In genomic region chr19:35718345-35719041, GRCh38 we compare ENCODE assay signal across 8 cellular contexts. TPM values are rescaled to one million over a fixed set of nuclear protein-coding genes. Genes with fewer than 3 reads are reported as not detected.
DNase-seq lines count a peak whose midpoint lies in the region; ATAC-seq, FAIRE-seq and TF ChIP-seq lines count a peak whose summit lies in the region.

No MANE protein-coding gene starts in this region.

- CTCF ChIA-PET in BJ (lab: Yijun Ruan, JAX): interaction anchor here (0.9 kb wide), 1 partner anchor 26 kb away, joined by 4 read pairs; the partner anchor contains the start of gene U2AF1L4

- H3K27me3 Mint-ChIP-seq in astrocyte (ENCODE audit: low read depth, unreplicated experiment): peaks cover 3% of the 10 kb centered on the region

- H3K9me3 Mint-ChIP-seq in astrocyte (ENCODE audit: unreplicated experiment): no peaks in the 10 kb centered on the region

- peaks cover 6% of the 10 kb centered on the region for H3K4me1 Mint-ChIP-seq in astrocyte (ENCODE audit: low read depth, unreplicated experiment)

- no peak for FAIRE-seq in astrocyte (lab: Jason Lieb, UNC)

- H3K4me1 ChIP-seq in SJCRH30 (peaks cover 9% of the 10 kb centered on the region; the same call in 1 of the 2 replicates), astrocyte (ENCODE audit: insufficient read depth, low read length) (peaks cover 18% of the 10 kb centered on the region)

- peaks cover 6% of the 10 kb centered on the region for H3K36me3 Mint-ChIP-seq in astrocyte (ENCODE audit: low read depth, unreplicated experiment)

- H2AFZ ChIP-seq in astrocyte (ENCODE audit: low read depth, low read length): no peak overlapping the region

- POLR2A ChIA-PET in BJ (lab: Charles Lee): interaction anchor here (1.0 kb wide), 1 partner anchor 22 kb away, joined by 3 read pairs; no protein-coding TSS in a partner anchor

- peaks cover 41% of the 10 kb centered on the region for H3K79me2 ChIP-seq in astrocyte (ENCODE audit: insufficient read depth, low read length)

- H3K27me3 ChIP-seq in BJ (ENCODE audit: control insufficient read depth, insufficient read depth, low read length) (no peaks in the 10 kb centered on the region), SJCRH30 (no peaks in the 10 kb centered on the region), astrocyte (ENCODE audit: insufficient read depth, low read length) (peaks cover 2% of the 10 kb centered on the region)

- H3K27ac Mint-ChIP-seq in astrocyte (ENCODE audit: unreplicated experiment): peak overlapping the region; percentile 87

- H3K9ac ChIP-seq in astrocyte (ENCODE audit: low read length): peak overlapping the region; percentile 87

- peak overlapping the region; percentile 83 for H3K4me3 ChIP-seq in BJ (ENCODE audit: low read depth, low read length)
- peak overlapping the region; percentile 68 for H3K4me3 ChIP-seq in SJCRH30
- peak overlapping the region; percentile 69 for H3K4me3 ChIP-seq in astrocyte (ENCODE audit: insufficient read depth, low read depth, low read length)

- H3K36me3 ChIP-seq in BJ (ENCODE audit: control insufficient read depth, insufficient read depth, low read length) (peaks cover 17% of the 10 kb centered on the region), SJCRH30 (peaks cover 18% of the 10 kb centered on the region), astrocyte (ENCODE audit: insufficient read depth, low read length) (peaks cover 4% of the 10 kb centered on the region)

- peak overlapping the region; percentile 97 for H3K4me2 ChIP-seq in astrocyte (ENCODE audit: low read length)

- DNase-seq in BJ (ENCODE audit: low read depth) (no peak), SJCRH30 (peak; percentile 52 to 56), astrocyte (ENCODE audit: low read depth) (no peak), iPS-NIHi7 (ENCODE audit: extremely low spot score) (peak; percentile 35), mucosa of gallbladder (ENCODE audit: low spot score) (no peak)
- DNase-seq in stimulated activated CD4-positive, alpha-beta T cell treated with anti-CD3 and anti-CD28 coated beads, Interleukin-1b, Interleukin-23, amount 100 ng/mL, for 4 hours (ENCODE audit: low read depth in 2 of 2): peak; percentile 43 to 52

- peaks cover 46% of the 10 kb centered on the region for H4K20me1 ChIP-seq in astrocyte (ENCODE audit: insufficient read depth, low read length)

- TF ChIP-seq CTCF in BJ (IDR thresholded peaks at IDR 0.05; ENCODE audit: insufficient read depth, low read depth, low read length) (no peak), astrocyte (IDR thresholded peaks at IDR 0.05; ENCODE audit: insufficient read depth, low read depth, low read length) (no peak)

- H3K4me3 Mint-ChIP-seq in astrocyte (ENCODE audit: unreplicated experiment): peak overlapping the region; percentile 93

- H3K27ac ChIP-seq in SJCRH30 (peak overlapping the region; percentile 14; the same call in 1 of the 2 replicates), astrocyte (ENCODE audit: low read depth, low read length) (peak overlapping the region; percentile 42)

- H3K9me3 ChIP-seq in SJCRH30 (replicated peaks) (no peaks in the 10 kb centered on the region), astrocyte (ENCODE audit: insufficient read depth, low read depth, low read length) (no peaks in the 10 kb centered on the region)

- peak; percentile 3 for ATAC-seq in GM21528 (IDR thresholded peaks at IDR 0.05; ENCODE audit: low FRiP score, unreplicated experiment)
- ATAC-seq in HG03108 (IDR thresholded peaks at IDR 0.05; ENCODE audit: unreplicated experiment): no peak

RNA-seq across cellular contexts. Expression of gene KMT2B, which starts 0.7 kb away (rescaled TPM):
- polyA plus RNA-seq in BJ (2011; rRNA removed): 6.1 and 13.3 TPM in 2 replicates
- polyA minus RNA-seq in BJ (2011; rRNA and poly(A)+ RNA removed): 7.3 and 9.8 TPM in 2 replicates
- total RNA-seq in SJCRH30 (2014; rRNA removed; shearing (Covaris generic)): 13.1 and 15.1 TPM in 2 replicates
- total RNA-seq in astrocyte (28.7 and 29.0 TPM in 2 replicates), mucosa of gallbladder (45.1 TPM)

RNA-seq across cellular contexts. Expression of gene ZBTB32, which starts 14.1 kb away (rescaled TPM):
- not detected in 2 replicates for polyA plus RNA-seq in BJ (2011; rRNA removed)
- polyA minus RNA-seq in BJ (2011; rRNA and poly(A)+ RNA removed): not detected in 2 replicates
- total RNA-seq in SJCRH30 (2014; rRNA removed; shearing (Covaris generic)): not detected in 2 replicates
- total RNA-seq in astrocyte: not detected in 2 replicates
- total RNA-seq in mucosa of gallbladder: 0.43 TPM

RNA-seq across cellular contexts. Expression of gene IGFLR1, which starts 23.8 kb away (rescaled TPM):
- 1.1 and 1.9 TPM in 2 replicates for polyA plus RNA-seq in BJ (2011; rRNA removed)
- 0.15 and 2.1 TPM in 2 replicates for polyA minus RNA-seq in BJ (2011; rRNA and poly(A)+ RNA removed)
- total RNA-seq in SJCRH30 (2014; rRNA removed; shearing (Covaris generic)): 4.3 and 10.3 TPM in 2 replicates
- 2.0 and 2.4 TPM in 2 replicates for total RNA-seq in astrocyte
- total RNA-seq in mucosa of gallbladder: 14.8 TPM

RNA-seq across cellular contexts. Expression of gene U2AF1L4, which starts 26.7 kb away (rescaled TPM):
- polyA plus RNA-seq in BJ (2011; rRNA removed): 18.3 and 20.3 TPM in 2 replicates
- polyA minus RNA-seq in BJ (2011; rRNA and poly(A)+ RNA removed): 6.8 and 12.8 TPM in 2 replicates
- 9.7 and 11.4 TPM in 2 replicates for total RNA-seq in SJCRH30 (2014; rRNA removed; shearing (Covaris generic))
- total RNA-seq in astrocyte: 15.7 and 16.6 TPM in 2 replicates
- 23.9 TPM for total RNA-seq in mucosa of gallbladder

RNA-seq across cellular contexts. Expression of gene PSENEN, which starts 27.0 kb away (rescaled TPM):
- polyA plus RNA-seq in BJ (2011; rRNA removed): 65.4 and 76.2 TPM in 2 replicates
- 19.0 and 28.4 TPM in 2 replicates for polyA minus RNA-seq in BJ (2011; rRNA and poly(A)+ RNA removed)
- 37.7 and 47.2 TPM in 2 replicates for total RNA-seq in SJCRH30 (2014; rRNA removed; shearing (Covaris generic))
- total RNA-seq in astrocyte: 97.5 and 100 TPM in 2 replicates
- 67.9 TPM for total RNA-seq in mucosa of gallbladder

Comparison
In these comparisons a context has a peak if more than half of its experiments do, and no peak if none do; other contexts are left out.
1. DNase-seq: peak in SJCRH30 (2 of 2), iPS-NIHi7 (single experiment) and stimulated activated CD4-positive, alpha-beta T cell treated with anti-CD3 and anti-CD28 coated beads, Interleukin-1b, Interleukin-23, amount 100 ng/mL, for 4 hours (2 of 2); none in BJ (single experiment), astrocyte (single experiment) and mucosa of gallbladder (single experiment).
2. Peak in every context shown above with its lines, with median percentiles within 50 percentile points of each other: H3K4me3 ChIP-seq.